ENCODE assay signal across 9 cellular contexts in genomic region chr3:56467108-56467507, GRCh38. TPM values are rescaled to one million over a fixed set of nuclear protein-coding genes. Genes with fewer than 3 reads are reported as not detected.
DNase-seq lines count a peak whose midpoint lies in the region; ATAC-seq and TF ChIP-seq lines count a peak whose summit lies in the region.
"Had no signal": no experiment of that assay in that cellular context is flagged by ENCODE, and none has a peak within 500 bp of the region (broad histone marks: within the 10 kb centered on the region; RNA-seq: fewer than 3 reads in every experiment).

No MANE protein-coding gene starts in this region.

- no peaks in the 10 kb centered on the region for H3K9me3 Mint-ChIP-seq in endothelial cell (ENCODE audit: unreplicated experiment)

- H3K27me3 Mint-ChIP-seq in T-helper 17 cell: peaks cover 80% of the 10 kb centered on the region
- peaks cover 4% of the 10 kb centered on the region for H3K27me3 Mint-ChIP-seq in endothelial cell (ENCODE audit: unreplicated experiment)

- no peaks in the 10 kb centered on the region for H3K4me1 Mint-ChIP-seq in T-helper 17 cell
- H3K4me1 Mint-ChIP-seq in endothelial cell (ENCODE audit: unreplicated experiment): peaks cover 7% of the 10 kb centered on the region

- H3K9me3 ChIP-seq in T-helper 17 cell (ENCODE audit: control insufficient read depth, low read length, poor library complexity, severe bottlenecking): no peaks in the 10 kb centered on the region
- H3K9me3 ChIP-seq: SJSA1 had no signal

- no peak for TF ChIP-seq CTCF in GM10266 (IDR thresholded peaks at IDR 0.05; ENCODE audit: control insufficient read depth, insufficient read depth, low read depth, missing control alignments)
- TF ChIP-seq CTCF in endothelial cell (IDR thresholded peaks at IDR 0.05; ENCODE audit: unreplicated experiment): no peak

- peak; percentile 52 for DNase-seq in GM10266 (ENCODE audit: extremely low spot score)
- peak; percentile 91 for DNase-seq in NCI-H1092 (lab: John Stamatoyannopoulos, UW)
- no peak for DNase-seq in T-helper 17 cell
- DNase-seq in endothelial cell (ENCODE audit: low spot score): peak; percentile 81
- peak; percentile 19 to 96 for DNase-seq in lung microvascular endothelial cell (ENCODE audit: low read depth in 2 of 2)
- DNase-seq in stimulated activated CD8-positive, alpha-beta memory T cell treated with anti-CD3 and anti-CD28 coated beads, Interleukin-7, amount 100 ng/mL, for 24 hours (ENCODE audit: low read depth): peak; percentile 4
- no peak for DNase-seq in SW 1271 (lab: John Stamatoyannopoulos, UW)

- H3K36me3 Mint-ChIP-seq in T-helper 17 cell (ENCODE audit: low read depth) (no peaks in the 10 kb centered on the region), endothelial cell (ENCODE audit: low read depth, unreplicated experiment) (no peaks in the 10 kb centered on the region)

- H3K4me3 Mint-ChIP-seq in T-helper 17 cell (peak overlapping the region; percentile 46), endothelial cell (ENCODE audit: unreplicated experiment) (peak overlapping the region; percentile 98)

- peak; percentile 62 for ATAC-seq in T-helper 17 cell
- no peak for ATAC-seq in HG02623 (IDR thresholded peaks at IDR 0.05; ENCODE audit: unreplicated experiment)

- H3K27ac Mint-ChIP-seq in T-helper 17 cell (no peak overlapping the region), endothelial cell (ENCODE audit: unreplicated experiment) (peak overlapping the region; percentile 74)

RNA-seq across cellular contexts. Expression of gene ERC2, which starts 1.2 kb away (rescaled TPM):
- total RNA-seq in T-helper 17 cell (under 1 TPM in 1 of 2 donors, not detected in 1; 0.21 TPM), endothelial cell (ENCODE audit: unreplicated experiment) (20.5 TPM), lung microvascular endothelial cell (1.5 and 2.2 TPM in 2 replicates)

Comparison
In these comparisons a context has a peak if more than half of its experiments do, and no peak if none do; other contexts are left out.
1. DNase-seq: peak in GM10266 (single experiment), NCI-H1092 (single experiment), endothelial cell (single experiment), lung microvascular endothelial cell (2 of 2) and stimulated activated CD8-positive, alpha-beta memory T cell treated with anti-CD3 and anti-CD28 coated beads, Interleukin-7, amount 100 ng/mL, for 24 hours (single experiment); none in T-helper 17 cell (0 of 3) and SW 1271 (0 of 2).